Comparison of ENCODE assay signal across 2 cellular contexts in genomic region chr3:5212625-5213573, GRCh38.
TF ChIP-seq lines count a peak whose summit lies in the region.

No MANE protein-coding gene starts in this region.

TF ChIP-seq in HEK293, 187 proteins besides CTCF, POLR2A, EP300 and RAD21 (continued from another document):
- TF ChIP-seq, protein P1, sequence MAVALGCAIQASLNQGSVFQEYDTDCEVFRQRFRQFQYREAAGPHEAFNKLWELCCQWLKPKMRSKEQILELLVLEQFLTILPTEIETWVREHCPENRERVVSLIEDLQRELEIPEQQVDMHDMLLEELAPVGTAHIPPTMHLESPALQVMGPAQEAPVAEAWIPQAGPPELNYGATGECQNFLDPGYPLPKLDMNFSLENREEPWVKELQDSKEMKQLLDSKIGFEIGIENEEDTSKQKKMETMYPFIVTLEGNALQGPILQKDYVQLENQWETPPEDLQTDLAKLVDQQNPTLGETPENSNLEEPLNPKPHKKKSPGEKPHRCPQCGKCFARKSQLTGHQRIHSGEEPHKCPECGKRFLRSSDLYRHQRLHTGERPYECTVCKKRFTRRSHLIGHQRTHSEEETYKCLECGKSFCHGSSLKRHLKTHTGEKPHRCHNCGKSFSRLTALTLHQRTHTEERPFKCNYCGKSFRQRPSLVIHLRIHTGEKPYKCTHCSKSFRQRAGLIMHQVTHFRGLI (tag by site-specific recombination; IDR thresholded peaks at IDR 0.05), result peak; percentile 93

TF ChIP-seq in GM12878, 131 proteins besides CTCF, POLR2A, EP300 and RAD21 (continued from another document):
- no peak for TF ChIP-seq RELB (IDR thresholded peaks at IDR 0.05; ENCODE audit: low read depth)
